Comparison of ENCODE assay signal across 8 cellular contexts in genomic region chr9:91425270-91425669, GRCh38. TPM values are rescaled to one million over a fixed set of nuclear protein-coding genes. Genes with fewer than 3 reads are reported as not detected.
DNase-seq lines count a peak whose midpoint lies in the region; ATAC-seq and TF ChIP-seq lines count a peak whose summit lies in the region.

No MANE protein-coding gene starts in this region.

- H3K4me3 Mint-ChIP-seq in activated CD8-positive, alpha-beta memory T cell treated with anti-CD3 and anti-CD28 coated beads, Interleukin-2, amount 10 ng/mL, durations not matched to agents 7 days and 5 days = peak overlapping the region; percentile 88

- TF ChIP-seq EP300 in suprapubic skin (IDR thresholded peaks at IDR 0.05) = no peak

- WGBS in right lobe of liver (ENCODE audit: insufficient coverage, low coverage, low lambda C conversion rate, missing lambda C conversion rate) = 51% methylated on average over 9 of the region's 9 CpGs
- WGBS in suprapubic skin = 51% methylated on average over 9 of the region's 9 CpGs

- H3K4me1 Mint-ChIP-seq in activated CD8-positive, alpha-beta memory T cell treated with anti-CD3 and anti-CD28 coated beads, Interleukin-2, amount 10 ng/mL, durations not matched to agents 7 days and 5 days = peaks cover 51% of the 10 kb centered on the region

- peak overlapping the region; percentile 93 for H3K27ac Mint-ChIP-seq in activated CD8-positive, alpha-beta memory T cell treated with anti-CD3 and anti-CD28 coated beads, Interleukin-2, amount 10 ng/mL, durations not matched to agents 7 days and 5 days

- H3K36me3 Mint-ChIP-seq in activated CD8-positive, alpha-beta memory T cell treated with anti-CD3 and anti-CD28 coated beads, Interleukin-2, amount 10 ng/mL, durations not matched to agents 7 days and 5 days = peaks cover 20% of the 10 kb centered on the region

- H3K4me1 ChIP-seq in adipocyte (ENCODE audit: control insufficient read depth, insufficient read depth, low read length) (peaks cover 58% of the 10 kb centered on the region), right lobe of liver (peaks cover 0 to 5% (median 0%) of the 10 kb centered on the region in 4 donors), suprapubic skin (peaks cover 60% of the 10 kb centered on the region)

- peak overlapping the region; percentile 99 to 100 (median 100) for H3K27ac ChIP-seq in right lobe of liver
- peak overlapping the region; percentile 100 for H3K27ac ChIP-seq in suprapubic skin

- intact Hi-C loops in right lobe of liver (cut with DNase I) = loop anchor here in 1 of 2 donors (5.0 to 10.0 kb wide), 2 partner anchors 230 to 388 kb away; no protein-coding TSS in a partner anchor

- peak overlapping the region; percentile 90 for H3K4me3 ChIP-seq in adipocyte (ENCODE audit: low read length)
- peak overlapping the region; percentile 67 to 75 (median 73) for H3K4me3 ChIP-seq in right lobe of liver
- H3K4me3 ChIP-seq in suprapubic skin = peak overlapping the region; percentile 94

- no peaks in the 10 kb centered on the region for H3K9me3 Mint-ChIP-seq in activated CD8-positive, alpha-beta memory T cell treated with anti-CD3 and anti-CD28 coated beads, Interleukin-2, amount 10 ng/mL, durations not matched to agents 7 days and 5 days (ENCODE audit: low read depth)

- TF ChIP-seq POLR2A in right lobe of liver (IDR thresholded peaks at IDR 0.05) = no peak
- no peak for TF ChIP-seq POLR2A in suprapubic skin (IDR thresholded peaks at IDR 0.05)

- no peak for DNase-seq in activated CD8-positive, alpha-beta memory T cell treated with anti-CD3 and anti-CD28 coated beads, Interleukin-2, amount 10 ng/mL, durations not matched to agents 7 days and 5 days
- no peak for DNase-seq in activated CD8-positive, alpha-beta memory T cell treated with anti-CD3 and anti-CD28 coated beads, Interleukin-2, amount 50 U/mL, for 48 hours
- DNase-seq in adipocyte (ENCODE audit: low read depth) (no peak), right lobe of liver (no peak), suprapubic skin (ENCODE audit: low spot score in 2 of 2) (no peak), NOMO-1 (lab: John Stamatoyannopoulos, UW; ENCODE audit: unreplicated experiment in 2 of 2) (no peak), epidermal melanocyte (ENCODE audit: insufficient read length, low spot score) (no peak)
- DNase-seq in activated CD8-positive, alpha-beta memory T cell treated with anti-CD3 and anti-CD28 coated beads for 24 hours = no peak

- H3K36me3 ChIP-seq in adipocyte (ENCODE audit: control insufficient read depth, insufficient read depth, low read length, severe bottlenecking) (no peaks in the 10 kb centered on the region), right lobe of liver (no peaks in the 10 kb centered on the region), suprapubic skin (no peaks in the 10 kb centered on the region)

- H3K27me3 ChIP-seq in adipocyte (replicated peaks; ENCODE audit: control insufficient read depth, insufficient read depth, low read length) (no peaks in the 10 kb centered on the region), right lobe of liver (no peaks in the 10 kb centered on the region), suprapubic skin (no peaks in the 10 kb centered on the region)

- CTCF ChIA-PET in activated CD8-positive, alpha-beta memory T cell treated with anti-CD3 and anti-CD28 coated beads, Interleukin-2, amount 10 ng/mL, durations not matched to agents 7 days and 5 days (lab: Charles Lee) = interaction anchor here (0.6 to 9.0 kb wide), 25 partner anchors 10 to 524 kb away, joined by 3 to 120 read pairs (median 4); partner anchors contain the start of gene ROR2

- peak overlapping the region; percentile 98 for H3K9ac ChIP-seq in adipocyte (ENCODE audit: low read length)

- ATAC-seq in activated CD8-positive, alpha-beta memory T cell treated with anti-CD3 and anti-CD28 coated beads, Interleukin-2, amount 10 ng/mL, durations not matched to agents 7 days and 5 days = no peak
- ATAC-seq in right lobe of liver = no peak

- no peaks in the 10 kb centered on the region for H3K27me3 Mint-ChIP-seq in activated CD8-positive, alpha-beta memory T cell treated with anti-CD3 and anti-CD28 coated beads, Interleukin-2, amount 10 ng/mL, durations not matched to agents 7 days and 5 days

- TF ChIP-seq CTCF in right lobe of liver (IDR thresholded peaks at IDR 0.05) (no peak), suprapubic skin (IDR thresholded peaks at IDR 0.05) (no peak)

- H3K9me3 ChIP-seq in adipocyte (ENCODE audit: control insufficient read depth, low read length) (no peaks in the 10 kb centered on the region), right lobe of liver (no peaks in the 10 kb centered on the region), suprapubic skin (no peaks in the 10 kb centered on the region)

RNA-seq across cellular contexts. Expression of gene NFIL3, which starts 1.6 kb away (rescaled TPM):
- total RNA-seq in activated CD8-positive, alpha-beta memory T cell treated with anti-CD3 and anti-CD28 coated beads, Interleukin-2, amount 10 ng/mL, durations not matched to agents 7 days and 5 days = 10 to 100 TPM; 71.1 to 87.3 TPM
- 10 to 100 TPM; 16.0 to 55.4 (median 25.6) TPM for total RNA-seq in right lobe of liver
- 10 to 100 TPM; 28.0 to 58.5 (median 37.8) TPM for total RNA-seq in suprapubic skin
